Comparison of ENCODE assay signal across 28 cellular contexts in genomic region chr3:164132878-164133277, GRCh38.
"Had no signal": no experiment of that assay in that cellular context is flagged by ENCODE, and none has a peak within 500 bp of the region (broad histone marks: within the 10 kb centered on the region; RNA-seq: fewer than 3 reads in every experiment).

No MANE protein-coding gene starts in this region.

- H3K27me3 Mint-ChIP-seq: dendritic cell treated with granulocyte-macrophage colony-stimulating factor and Interleukin-4, amounts not matched to agents 40 ng/mL and 50 ng/mL, for 4 days; effector memory CD8-positive, alpha-beta T cell had no signal

- ATAC-seq: effector memory CD8-positive, alpha-beta T cell; esophagus mucosa; foreskin keratinocyte; gastrocnemius medialis; gastroesophageal sphincter; heart left ventricle; heart right ventricle had no signal

- H3K4me1 ChIP-seq: colonic mucosa, esophagus muscularis mucosa, esophagus squamous epithelium, foreskin keratinocyte, gastrocnemius medialis, gastroesophageal sphincter, heart left ventricle, heart right ventricle had no signal

- H3K27ac Mint-ChIP-seq: dendritic cell treated with granulocyte-macrophage colony-stimulating factor and Interleukin-4, amounts not matched to agents 40 ng/mL and 50 ng/mL, for 4 days; effector memory CD8-positive, alpha-beta T cell; endodermal cell had no signal

- H3K4me3 ChIP-seq: colonic mucosa, coronary artery, dorsolateral prefrontal cortex, esophagus muscularis mucosa, esophagus squamous epithelium, gastrocnemius medialis, gastroesophageal sphincter, heart left ventricle, heart right ventricle had no signal

- H3K4me1 Mint-ChIP-seq: endodermal cell had no signal

- H3K9me3 Mint-ChIP-seq: dendritic cell treated with granulocyte-macrophage colony-stimulating factor and Interleukin-4, amounts not matched to agents 40 ng/mL and 50 ng/mL, for 4 days had no signal

- H3K27ac ChIP-seq: colonic mucosa, coronary artery, dorsolateral prefrontal cortex, epithelial cell of prostate, esophagus muscularis mucosa, esophagus squamous epithelium, foreskin keratinocyte, gastrocnemius medialis, gastroesophageal sphincter, heart left ventricle, heart right ventricle had no signal

- H3K27me3 ChIP-seq: colonic mucosa, dorsolateral prefrontal cortex, esophagus muscularis mucosa, esophagus squamous epithelium, foreskin keratinocyte, gastrocnemius medialis, gastroesophageal sphincter, heart left ventricle, heart right ventricle had no signal

- H3K36me3 ChIP-seq: colonic mucosa, esophagus muscularis mucosa, esophagus squamous epithelium, gastrocnemius medialis, gastroesophageal sphincter, heart left ventricle, heart right ventricle had no signal

- DNase-seq: colonic mucosa; cortex of kidney; dermis blood vessel endothelial cell; dorsolateral prefrontal cortex; effector CD4-positive, alpha-beta T cell; effector CD8-positive, alpha-beta T cell; effector memory CD4-positive, alpha-beta T cell; effector memory CD8-positive, alpha-beta T cell; endodermal cell; erythroblast; esophagus squamous epithelium; foreskin fibroblast; foreskin keratinocyte; foreskin melanocyte; gastrocnemius medialis; glutamatergic neuron; head of caudate nucleus; heart left ventricle; heart right ventricle had no signal

- H3K4me3 Mint-ChIP-seq: dendritic cell treated with granulocyte-macrophage colony-stimulating factor and Interleukin-4, amounts not matched to agents 40 ng/mL and 50 ng/mL, for 4 days; effector memory CD8-positive, alpha-beta T cell; endodermal cell had no signal

- H3K9me3 ChIP-seq: colonic mucosa, esophagus muscularis mucosa, esophagus squamous epithelium, gastrocnemius medialis, gastroesophageal sphincter had no signal

- FAIRE-seq: endometrium, endothelial cell of umbilical vein, frontal cortex had no signal
